ENCODE assay signal across 8 cellular contexts in genomic region chr13:95643471-95643813, GRCh38. TPM values are rescaled to one million over a fixed set of nuclear protein-coding genes. Genes with fewer than 3 reads are reported as not detected.
DNase-seq lines count a peak whose midpoint lies in the region; ATAC-seq and TF ChIP-seq lines count a peak whose summit lies in the region.

No MANE protein-coding gene starts in this region.

- H3K4me3 ChIP-seq in cardiac muscle cell (peak overlapping the region; percentile 47), iPS-11a (ENCODE audit: low read depth, low read length) (peak overlapping the region; percentile 72)

- DNase-seq in cardiac muscle cell (ENCODE audit: low read depth in 1 of 2, low spot score in 1 of 2) (peak; percentile 37 to 49), left cardiac atrium (no peak), GM13977 (ENCODE audit: low spot score) (no peak), NOMO-1 (lab: John Stamatoyannopoulos, UW; ENCODE audit: unreplicated experiment in 2 of 2) (no peak)
- DNase-seq in activated CD8-positive, alpha-beta T cell treated with anti-CD3 and anti-CD28 coated beads for 36 hours: no peak

- CTCF ChIA-PET in activated CD8-positive, alpha-beta T cell treated with anti-CD3 and anti-CD28 coated beads for 36 hours (lab: Charles Lee): interaction anchor here (1.2 kb wide), 1 partner anchor 17 kb away, joined by 5 read pairs; no protein-coding TSS in a partner anchor

- peaks cover 5% of the 10 kb centered on the region for H3K4me1 Mint-ChIP-seq in activated CD8-positive, alpha-beta T cell treated with anti-CD3 and anti-CD28 coated beads for 36 hours (ENCODE audit: low read depth)
- no peaks in the 10 kb centered on the region for H3K4me1 Mint-ChIP-seq in stimulated activated memory B cell treated with anti-CD40 and anti-IgM and Interleukin-4, amounts not matched to agents 10 μg/mL and 1 μg/mL and 100 μg/mL, for 72 hours

- in situ Hi-C loops in GM13977 (cut with MboI; ENCODE audit: low pct_unique_long_range_greater_than_20kb, low sequenced_read_pairs, unreplicated experiment): no loop called here

- H3K9me3 ChIP-seq in cardiac muscle cell (ENCODE audit: low read depth): no peaks in the 10 kb centered on the region

- H3K9me3 Mint-ChIP-seq in activated CD8-positive, alpha-beta T cell treated with anti-CD3 and anti-CD28 coated beads for 36 hours: no peaks in the 10 kb centered on the region
- no peaks in the 10 kb centered on the region for H3K9me3 Mint-ChIP-seq in stimulated activated memory B cell treated with anti-CD40 and anti-IgM and Interleukin-4, amounts not matched to agents 10 μg/mL and 1 μg/mL and 100 μg/mL, for 72 hours

- H3K36me3 ChIP-seq in cardiac muscle cell: peaks cover 7% of the 10 kb centered on the region

- intact Hi-C loops in left cardiac atrium (cut with DNase I): no loop called here
- intact Hi-C loops in activated CD8-positive, alpha-beta T cell treated with anti-CD3 and anti-CD28 coated beads for 36 hours (cut with micrococcal nuclease): no loop called here

- H3K27me3 Mint-ChIP-seq in activated CD8-positive, alpha-beta T cell treated with anti-CD3 and anti-CD28 coated beads for 36 hours: peaks cover 37% of the 10 kb centered on the region
- peaks cover 55% of the 10 kb centered on the region for H3K27me3 Mint-ChIP-seq in stimulated activated memory B cell treated with anti-CD40 and anti-IgM and Interleukin-4, amounts not matched to agents 10 μg/mL and 1 μg/mL and 100 μg/mL, for 72 hours

- no peaks in the 10 kb centered on the region for H3K36me3 Mint-ChIP-seq in activated CD8-positive, alpha-beta T cell treated with anti-CD3 and anti-CD28 coated beads for 36 hours (ENCODE audit: low read depth)
- no peaks in the 10 kb centered on the region for H3K36me3 Mint-ChIP-seq in stimulated activated memory B cell treated with anti-CD40 and anti-IgM and Interleukin-4, amounts not matched to agents 10 μg/mL and 1 μg/mL and 100 μg/mL, for 72 hours

- no peak for ATAC-seq in left cardiac atrium
- ATAC-seq in activated CD8-positive, alpha-beta T cell treated with anti-CD3 and anti-CD28 coated beads for 36 hours: no peak
- no peak for ATAC-seq in stimulated activated memory B cell treated with anti-CD40 and anti-IgM and Interleukin-4, amounts not matched to agents 10 μg/mL and 1 μg/mL and 100 μg/mL, for 72 hours
- ATAC-seq in GM18858 (IDR thresholded peaks at IDR 0.05; ENCODE audit: unreplicated experiment): no peak

- POLR2A ChIA-PET in activated CD8-positive, alpha-beta T cell treated with anti-CD3 and anti-CD28 coated beads for 36 hours (lab: Charles Lee): interaction anchor here (0.9 kb wide), 1 partner anchor 44 kb away, joined by 3 read pairs; no protein-coding TSS in a partner anchor

- peak overlapping the region; percentile 44 for H3K4me3 Mint-ChIP-seq in activated CD8-positive, alpha-beta T cell treated with anti-CD3 and anti-CD28 coated beads for 36 hours
- H3K4me3 Mint-ChIP-seq in stimulated activated memory B cell treated with anti-CD40 and anti-IgM and Interleukin-4, amounts not matched to agents 10 μg/mL and 1 μg/mL and 100 μg/mL, for 72 hours: peak overlapping the region; percentile 29

- no peak overlapping the region for H3K27ac Mint-ChIP-seq in activated CD8-positive, alpha-beta T cell treated with anti-CD3 and anti-CD28 coated beads for 36 hours
- no peak overlapping the region for H3K27ac Mint-ChIP-seq in stimulated activated memory B cell treated with anti-CD40 and anti-IgM and Interleukin-4, amounts not matched to agents 10 μg/mL and 1 μg/mL and 100 μg/mL, for 72 hours

- H3K4me1 ChIP-seq in cardiac muscle cell (ENCODE audit: low read depth): peaks cover 10% of the 10 kb centered on the region

- H3K27me3 ChIP-seq in cardiac muscle cell: no peaks in the 10 kb centered on the region

- H3K27ac ChIP-seq in cardiac muscle cell: no peak overlapping the region

- no peak for TF ChIP-seq CTCF in cardiac muscle cell (IDR thresholded peaks at IDR 0.05; ENCODE audit: low read depth, low read length)
- no peak for TF ChIP-seq CTCF in activated CD8-positive, alpha-beta T cell treated with anti-CD3 and anti-CD28 coated beads for 36 hours (IDR thresholded peaks at IDR 0.05)
- TF ChIP-seq CTCF in GM13977 (IDR thresholded peaks at IDR 0.05; ENCODE audit: extremely low read depth, insufficient read depth, missing control alignments): no peak

RNA-seq across cellular contexts. Expression of gene DZIP1, which starts 1.1 kb away (rescaled TPM):
- total RNA-seq in cardiac muscle cell (30.7 and 47.2 TPM in 2 replicates), left cardiac atrium (1 to 10 TPM; 5.4 to 7.6 TPM)
- polyA plus RNA-seq in cardiac muscle cell: 6.4 and 8.9 TPM in 2 replicates
- under 1 TPM; 0.54 to 0.85 TPM for total RNA-seq in activated CD8-positive, alpha-beta T cell treated with anti-CD3 and anti-CD28 coated beads for 36 hours

RNA-seq across cellular contexts. Expression of gene DNAJC3, which starts 33.5 kb away (rescaled TPM):
- total RNA-seq in cardiac muscle cell: 13.6 and 19.8 TPM in 2 replicates
- polyA plus RNA-seq in cardiac muscle cell: 11.6 and 15.3 TPM in 2 replicates
- 10 to 100 TPM; 37.2 to 45.7 TPM for total RNA-seq in left cardiac atrium
- 10 to 100 TPM; 15.9 to 16.8 TPM for total RNA-seq in activated CD8-positive, alpha-beta T cell treated with anti-CD3 and anti-CD28 coated beads for 36 hours

Comparison
In these comparisons a context has a peak if more than half of its experiments do, and no peak if none do; other contexts are left out.
1. DNase-seq: peak in cardiac muscle cell (2 of 2); none in left cardiac atrium (single experiment), activated CD8-positive, alpha-beta T cell treated with anti-CD3 and anti-CD28 coated beads for 36 hours (single experiment), GM13977 (single experiment) and NOMO-1 (0 of 2).